In the genomic region with DNA sequence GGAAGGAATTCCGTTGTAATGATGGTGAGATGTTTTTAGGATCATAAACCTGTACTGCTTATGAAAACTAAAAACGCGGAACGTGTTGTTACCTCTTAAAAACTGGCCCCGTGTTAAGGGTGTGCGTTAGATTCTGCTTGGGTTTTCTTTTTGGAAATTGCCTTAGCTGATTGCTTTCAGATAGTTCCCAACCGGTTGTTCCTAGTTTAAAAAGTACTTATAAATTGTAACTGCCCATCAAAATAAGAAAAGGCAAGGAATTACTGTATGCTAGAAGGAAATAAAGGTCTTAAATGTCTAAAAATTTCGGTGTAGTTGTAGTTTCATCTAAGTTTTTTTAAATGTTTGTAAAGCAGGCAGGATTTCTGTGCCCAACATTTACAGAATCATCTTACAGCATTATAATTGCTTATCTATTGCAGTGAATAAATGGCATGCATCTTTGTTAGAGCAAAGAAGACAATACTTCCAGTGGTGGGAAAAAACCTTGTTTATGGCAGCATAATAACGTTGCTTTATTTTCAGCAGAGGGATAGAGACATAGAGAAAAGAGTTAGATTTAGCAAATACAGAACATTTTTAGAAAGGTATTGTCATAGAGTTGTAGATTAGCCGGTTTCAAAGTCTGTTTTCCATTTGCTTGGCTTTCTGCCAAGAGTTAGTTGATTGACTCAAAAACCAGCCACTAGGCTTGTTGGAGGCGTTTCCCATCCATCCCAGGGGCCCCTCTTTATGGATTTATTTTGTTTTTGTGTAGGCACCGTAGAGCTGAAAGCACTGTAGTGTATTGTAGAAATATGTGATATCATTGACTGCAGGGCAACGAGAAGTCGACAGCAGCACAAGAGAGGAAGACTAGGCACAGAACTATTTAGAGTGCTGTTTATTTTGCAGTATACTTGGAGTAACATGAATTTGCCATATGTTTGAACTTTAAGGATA, we compare ENCODE assay signal across 8 cellular contexts. TPM values are rescaled to one million over a fixed set of nuclear protein-coding genes. Genes with fewer than 3 reads are reported as not detected.
A peak's percentile ranks its signal among the peaks of the same experiment; 100 is the strongest.
DNase-seq lines count a peak whose midpoint lies in the region; ATAC-seq and TF ChIP-seq lines count a peak whose summit lies in the region.

No MANE protein-coding gene starts in this region.

- peak overlapping the region; percentile 94 for H3K4me3 Mint-ChIP-seq in activated CD4-positive, alpha-beta memory T cell treated with anti-CD3 and anti-CD28 coated beads for 36 hours

- intact Hi-C loops in activated CD4-positive, alpha-beta memory T cell treated with anti-CD3 and anti-CD28 coated beads for 36 hours (cut with micrococcal nuclease), result loop anchor here (1.0 to 2.0 kb wide), 3 partner anchors 37 to 77 kb away; a partner anchor contains a TSS

- H3K4me1 Mint-ChIP-seq in activated CD4-positive, alpha-beta memory T cell treated with anti-CD3 and anti-CD28 coated beads for 36 hours (ENCODE audit: low read depth), result peaks cover 43% of the 10 kb centered on the region

- CTCF ChIA-PET in activated CD4-positive, alpha-beta memory T cell treated with anti-CD3 and anti-CD28 coated beads for 36 hours (lab: Charles Lee), result interaction anchor here (0.6 to 1.6 kb wide), 8 partner anchors 8 to 78 kb away, joined by 3 to 10 read pairs (median 3); no protein-coding TSS in a partner anchor

- ATAC-seq in HG02678 (IDR thresholded peaks at IDR 0.05; ENCODE audit: unreplicated experiment), result no peak

- peaks cover 59% of the 10 kb centered on the region for H3K4me1 ChIP-seq in mononuclear cell (ENCODE audit: insufficient read depth, low read length)

- H3K27me3 ChIP-seq in H7 (ENCODE audit: control insufficient read depth, insufficient read depth, low read length) (no peaks in the 10 kb centered on the region), mononuclear cell (ENCODE audit: insufficient read depth, low read length) (no peaks in the 10 kb centered on the region)

- H3K4me3 ChIP-seq in AG10803 (ENCODE audit: low read length) (peak overlapping the region; percentile 72), H7 (ENCODE audit: insufficient read depth, low read depth, low read length) (peak overlapping the region; percentile 94), mononuclear cell (ENCODE audit: low read length) (peak overlapping the region; percentile 88)

- no peaks in the 10 kb centered on the region for H3K36me3 ChIP-seq in H7 (replicated peaks; ENCODE audit: control insufficient read depth, insufficient read depth, low read length)

- peaks cover 6% of the 10 kb centered on the region for H3K36me3 Mint-ChIP-seq in activated CD4-positive, alpha-beta memory T cell treated with anti-CD3 and anti-CD28 coated beads for 36 hours

- H3K27me3 Mint-ChIP-seq in activated CD4-positive, alpha-beta memory T cell treated with anti-CD3 and anti-CD28 coated beads for 36 hours, result no peaks in the 10 kb centered on the region

- POLR2A ChIA-PET in activated CD4-positive, alpha-beta memory T cell treated with anti-CD3 and anti-CD28 coated beads for 36 hours (lab: Charles Lee), result interaction anchor here (1.0 to 2.8 kb wide), 2 partner anchors 76 to 210 kb away, joined by 5 to 10 read pairs; a partner anchor contains a TSS

- H3K9me3 Mint-ChIP-seq in activated CD4-positive, alpha-beta memory T cell treated with anti-CD3 and anti-CD28 coated beads for 36 hours, result no peaks in the 10 kb centered on the region

- no peak for TF ChIP-seq CTCF in AG10803 (conservative IDR thresholded peaks at IDR 0.05; ENCODE audit: low read length)

- H3K27ac Mint-ChIP-seq in activated CD4-positive, alpha-beta memory T cell treated with anti-CD3 and anti-CD28 coated beads for 36 hours, result peak overlapping the region; percentile 77

- DNase-seq in AG10803 (ENCODE audit: low read depth) (peak; percentile 70), H7 (peak; percentile 72), NCI-H446 (lab: John Stamatoyannopoulos, UW) (peak; percentile 77 to 93), epithelial cell of prostate (ENCODE audit: low read depth, low spot score) (no peak), stromal cell of bone marrow (ENCODE audit: low read depth) (peak; percentile 70)
- peak; percentile 60 for DNase-seq in activated CD4-positive, alpha-beta memory T cell treated with anti-CD3 and anti-CD28 coated beads for 36 hours

- no peaks in the 10 kb centered on the region for H3K9me3 ChIP-seq in mononuclear cell (ENCODE audit: low read depth, low read length)

- H3K27ac ChIP-seq in epithelial cell of prostate, result peak overlapping the region; percentile 75

RNA-seq across cellular contexts. Expression of a gene that starts 1.7 kb away (rescaled TPM):
- total RNA-seq in H7 (2014; rRNA removed; shearing (Covaris generic)), result 9.6 and 13.9 TPM in 2 replicates
- total RNA-seq in activated CD4-positive, alpha-beta memory T cell treated with anti-CD3 and anti-CD28 coated beads for 36 hours, result 10 to 100 TPM in 1 of 2 experiments, 1 to 10 TPM in 1; 9.4 to 10.9 TPM
- 14.8 TPM for total RNA-seq in mononuclear cell
